Comparison of ENCODE assay signal across 8 cellular contexts in the genomic region with DNA sequence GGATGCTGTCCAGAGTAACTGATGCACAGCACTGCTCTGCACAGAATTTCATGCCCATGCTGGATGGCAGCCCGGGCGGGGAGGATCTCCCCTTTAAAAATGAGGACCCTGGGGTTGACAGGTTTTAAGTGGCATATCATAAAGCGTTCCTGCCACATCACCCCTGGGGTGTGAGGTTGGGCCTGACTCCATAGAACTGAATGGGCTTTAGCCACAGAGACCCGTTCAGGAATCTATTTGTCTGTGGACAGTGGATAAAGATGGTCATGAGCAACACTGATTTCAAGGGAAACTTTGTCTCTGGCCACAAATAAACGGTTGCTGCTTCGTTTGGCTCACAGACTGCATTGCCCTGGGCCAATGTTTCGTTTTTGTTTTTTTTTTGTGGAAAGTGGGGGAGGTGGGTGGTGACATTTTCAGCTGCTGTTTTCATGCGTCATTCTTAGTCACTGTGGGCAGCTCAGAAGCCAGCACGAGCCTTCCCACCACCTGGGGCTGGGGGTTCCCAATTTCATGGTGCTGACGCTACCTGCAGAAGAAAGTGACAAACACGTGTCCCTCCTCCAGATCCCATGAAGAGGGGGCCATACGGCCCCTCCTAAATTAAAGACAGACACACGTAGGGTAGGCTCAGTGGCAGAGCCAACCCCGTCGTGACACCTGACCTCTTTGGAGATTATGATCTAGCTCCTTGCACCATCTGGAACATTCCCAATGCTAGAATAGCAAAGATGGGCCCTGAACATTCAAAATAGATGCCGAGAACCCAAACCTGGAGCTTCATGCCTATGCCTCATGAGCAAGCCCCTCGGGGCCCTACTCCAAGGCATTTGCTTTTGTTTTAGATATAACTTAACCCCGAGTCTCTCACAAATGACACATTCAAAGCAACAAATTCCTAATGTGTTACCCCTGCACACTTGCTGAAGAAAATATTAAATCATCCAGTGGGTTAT. TPM values are rescaled to one million over a fixed set of nuclear protein-coding genes. Genes with fewer than 3 reads are reported as not detected.
DNase-seq lines count a peak whose midpoint lies in the region; ATAC-seq and TF ChIP-seq lines count a peak whose summit lies in the region.

No MANE protein-coding gene starts in this region.

- H3K4me1 ChIP-seq in SJSA1 (replicated peaks), result peaks cover 18% of the 10 kb centered on the region
- H3K4me1 ChIP-seq in prostate gland (replicated peaks), result no peaks in the 10 kb centered on the region
- H3K4me1 ChIP-seq in suprapubic skin, result peaks cover 4% of the 10 kb centered on the region

- intact Hi-C loops in prostate gland (cut with DNase I), result no loop called here

- H3K27me3 ChIP-seq in SJSA1 (replicated peaks), result no peaks in the 10 kb centered on the region
- H3K27me3 ChIP-seq in prostate gland (replicated peaks; ENCODE audit: insufficient read depth), result no peaks in the 10 kb centered on the region
- peaks cover 8% of the 10 kb centered on the region for H3K27me3 ChIP-seq in suprapubic skin

- no peak for TF ChIP-seq EP300 in suprapubic skin (IDR thresholded peaks at IDR 0.05)

- no peak for TF ChIP-seq POLR2A in prostate gland (IDR thresholded peaks at IDR 0.05)
- no peak for TF ChIP-seq POLR2A in suprapubic skin (IDR thresholded peaks at IDR 0.05)

- no peak for TF ChIP-seq CTCF in GM12864 (IDR thresholded peaks at IDR 0.05; ENCODE audit: low read depth, low read length, missing control alignments)
- no peak for TF ChIP-seq CTCF in prostate gland (IDR thresholded peaks at IDR 0.05)
- TF ChIP-seq CTCF in suprapubic skin (IDR thresholded peaks at IDR 0.05), result no peak

- DNase-seq in GM12864 (ENCODE audit: low read depth) (peak; percentile 31), SJSA1 (ENCODE audit: low read depth in 1 of 2, low spot score in 2 of 2) (peak; percentile 64 to 85), brain pericyte (ENCODE audit: low read depth, low spot score) (peak; percentile 15), NCI-H526 (lab: John Stamatoyannopoulos, UW) (no peak), prostate gland (ENCODE audit: low spot score) (no peak), suprapubic skin (ENCODE audit: low spot score in 2 of 2) (no peak)
- DNase-seq in stimulated activated CD4-positive, alpha-beta T cell treated with anti-CD3 and anti-CD28 coated beads, Interleukin-4, amount 100 ng/mL, for 1 hour, result peak; percentile 61

- no peaks in the 10 kb centered on the region for H3K36me3 ChIP-seq in SJSA1
- no peaks in the 10 kb centered on the region for H3K36me3 ChIP-seq in prostate gland
- H3K36me3 ChIP-seq in suprapubic skin, result no peaks in the 10 kb centered on the region

- H3K27ac ChIP-seq in SJSA1 (peak overlapping the region; percentile 51), prostate gland (no peak overlapping the region), suprapubic skin (no peak overlapping the region)

- H3K9me3 ChIP-seq in SJSA1 (replicated peaks) (0 out of 2 replicates have a peak, but pooled peaks cover 3% of the 10 kb centered on the region), prostate gland (no peaks in the 10 kb centered on the region), suprapubic skin (no peaks in the 10 kb centered on the region)

- no peak overlapping the region for H3K4me3 ChIP-seq in GM12864 (ENCODE audit: low read depth, low read length)
- H3K4me3 ChIP-seq in SJSA1, result no peak overlapping the region
- no peak overlapping the region for H3K4me3 ChIP-seq in prostate gland
- no peak overlapping the region for H3K4me3 ChIP-seq in suprapubic skin

- ATAC-seq in GM19397 (IDR thresholded peaks at IDR 0.05; ENCODE audit: unreplicated experiment), result no peak

- 57% methylated on average over 18 of the region's 18 CpGs for WGBS in prostate gland
- WGBS in suprapubic skin, result 44% methylated on average over 18 of the region's 18 CpGs

RNA-seq across cellular contexts. Expression of a gene that starts 54.8 kb away (rescaled TPM):
- 1.3 TPM in 1 of 2 replicates, not detected in the other for total RNA-seq in SJSA1 (2014; rRNA removed; shearing (Covaris generic))
- total RNA-seq in prostate gland (10 to 100 TPM in 1 of 2 donors, 1 to 10 TPM in 1; 9.7 to 27.3 TPM), suprapubic skin (not detected)

Comparison
In these comparisons a context has a peak if more than half of its experiments do, and no peak if none do; other contexts are left out.
1. DNase-seq: peak in GM12864 (single experiment), SJSA1 (2 of 2), brain pericyte (single experiment) and stimulated activated CD4-positive, alpha-beta T cell treated with anti-CD3 and anti-CD28 coated beads, Interleukin-4, amount 100 ng/mL, for 1 hour (single experiment); none in NCI-H526 (0 of 2), prostate gland (single experiment) and suprapubic skin (0 of 2).